ENCODE assay signal across 8 cellular contexts in the genomic region with DNA sequence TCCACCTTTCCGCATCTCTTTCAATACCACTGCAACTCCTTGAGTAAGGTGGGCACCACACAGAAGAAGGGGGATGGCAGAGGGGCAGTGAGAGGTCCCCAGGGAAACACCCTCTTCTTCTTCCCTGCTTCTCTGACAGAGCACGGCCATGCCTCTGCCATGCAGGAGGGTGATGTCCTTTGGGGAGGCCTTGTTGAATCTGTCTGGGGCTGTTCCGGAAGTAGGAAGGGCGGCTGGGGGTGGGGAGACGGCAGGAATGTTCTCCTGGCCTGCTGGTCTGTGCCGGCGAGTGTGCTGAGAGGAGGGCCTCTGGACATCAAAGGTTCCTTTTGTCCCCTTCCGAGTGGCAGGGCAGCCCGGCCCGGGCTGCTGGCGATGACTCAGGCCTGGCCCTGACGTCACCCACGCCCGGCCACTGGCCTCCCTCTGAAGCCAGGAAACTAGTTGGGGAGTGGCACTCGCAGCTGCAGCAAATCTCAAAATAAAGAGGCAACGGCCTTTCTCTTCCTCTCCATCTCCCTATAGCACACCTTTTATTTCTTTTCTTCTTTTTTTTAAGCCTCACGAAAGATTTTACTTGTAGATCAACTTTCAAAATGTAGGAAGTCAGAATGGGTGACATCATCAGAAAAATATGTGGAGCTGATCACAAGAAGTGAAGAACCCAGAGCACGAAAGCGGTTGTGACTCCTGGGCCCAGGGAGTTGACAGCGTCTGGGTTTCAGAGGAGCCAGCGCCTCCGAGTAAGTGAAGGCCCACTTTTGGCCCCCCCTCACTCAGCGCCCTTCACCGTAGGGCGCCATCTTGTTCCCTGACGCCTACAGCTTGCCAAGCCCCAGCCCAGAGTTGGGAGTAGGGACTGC. TPM values are rescaled to one million over a fixed set of nuclear protein-coding genes. Genes with fewer than 3 reads are reported as not detected.
DNase-seq lines count a peak whose midpoint lies in the region; ATAC-seq, FAIRE-seq and TF ChIP-seq lines count a peak whose summit lies in the region.

A gene with protein sequence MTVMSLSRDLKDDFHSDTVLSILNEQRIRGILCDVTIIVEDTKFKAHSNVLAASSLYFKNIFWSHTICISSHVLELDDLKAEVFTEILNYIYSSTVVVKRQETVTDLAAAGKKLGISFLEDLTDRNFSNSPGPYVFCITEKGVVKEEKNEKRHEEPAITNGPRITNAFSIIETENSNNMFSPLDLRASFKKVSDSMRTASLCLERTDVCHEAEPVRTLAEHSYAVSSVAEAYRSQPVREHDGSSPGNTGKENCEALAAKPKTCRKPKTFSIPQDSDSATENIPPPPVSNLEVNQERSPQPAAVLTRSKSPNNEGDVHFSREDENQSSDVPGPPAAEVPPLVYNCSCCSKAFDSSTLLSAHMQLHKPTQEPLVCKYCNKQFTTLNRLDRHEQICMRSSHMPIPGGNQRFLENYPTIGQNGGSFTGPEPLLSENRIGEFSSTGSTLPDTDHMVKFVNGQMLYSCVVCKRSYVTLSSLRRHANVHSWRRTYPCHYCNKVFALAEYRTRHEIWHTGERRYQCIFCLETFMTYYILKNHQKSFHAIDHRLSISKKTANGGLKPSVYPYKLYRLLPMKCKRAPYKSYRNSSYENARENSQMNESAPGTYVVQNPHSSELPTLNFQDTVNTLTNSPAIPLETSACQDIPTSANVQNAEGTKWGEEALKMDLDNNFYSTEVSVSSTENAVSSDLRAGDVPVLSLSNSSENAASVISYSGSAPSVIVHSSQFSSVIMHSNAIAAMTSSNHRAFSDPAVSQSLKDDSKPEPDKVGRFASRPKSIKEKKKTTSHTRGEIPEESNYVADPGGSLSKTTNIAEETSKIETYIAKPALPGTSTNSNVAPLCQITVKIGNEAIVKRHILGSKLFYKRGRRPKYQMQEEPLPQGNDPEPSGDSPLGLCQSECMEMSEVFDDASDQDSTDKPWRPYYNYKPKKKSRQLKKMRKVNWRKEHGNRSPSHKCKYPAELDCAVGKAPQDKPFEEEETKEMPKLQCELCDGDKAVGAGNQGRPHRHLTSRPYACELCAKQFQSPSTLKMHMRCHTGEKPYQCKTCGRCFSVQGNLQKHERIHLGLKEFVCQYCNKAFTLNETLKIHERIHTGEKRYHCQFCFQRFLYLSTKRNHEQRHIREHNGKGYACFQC (N-terminal part only) (plus strand): TSS at position 443 of the 863 bp plus-strand sequence. CDS start 73,885 bp downstream, outside the sequence.

- no peaks in the 10 kb centered on the region for H4K20me1 ChIP-seq in MM.1S (ENCODE audit: insufficient read depth, low read length)
- H4K20me1 ChIP-seq in K562 (replicated peaks; ENCODE audit: control insufficient read depth, insufficient read depth, low read length) = no peaks in the 10 kb centered on the region

- peak; percentile 77 for TF ChIP-seq POLR2A in K562 (conservative IDR thresholded peaks at IDR 0.05)

- H3K27ac ChIP-seq in MM.1S (ENCODE audit: low read length) = peak within 1 kb of the TSS; percentile 56; the same call in 1 of the 2 replicates
- peak within 1 kb of the TSS; percentile 95 for H3K27ac ChIP-seq in K562 (ENCODE audit: extremely low read depth, low read depth, low read length)
- peak within 1 kb of the TSS; percentile 86 for H3K27ac ChIP-seq in psoas muscle

- H3F3A ChIP-seq in MM.1S (ENCODE audit: insufficient read depth, low read length) = peaks cover 32% of the 10 kb centered on the region

- no peaks in the 10 kb centered on the region for H3K9me1 ChIP-seq in K562 (ENCODE audit: control insufficient read depth, insufficient read depth, low read length)

- TSS peak; percentile 80 for BruUV-seq in K562 (replicated peaks; lab: Mats Ljungman, UMichigan)

- H3K36me3 ChIP-seq in MM.1S (replicated peaks; ENCODE audit: insufficient read depth, low read length) = no peaks in the 10 kb centered on the region
- H3K36me3 ChIP-seq in K562 (ENCODE audit: control insufficient read depth, insufficient read depth, low read length) = peaks cover 19% of the 10 kb centered on the region
- H3K36me3 ChIP-seq in psoas muscle (ENCODE audit: insufficient read depth in 1 of 2, low read depth in 1 of 2) = no peaks in the 10 kb centered on the region

- H3K9ac ChIP-seq in MM.1S (ENCODE audit: low read length) = peak within 1 kb of the TSS; percentile 25; the same call in 1 of the 2 replicates
- H3K9ac ChIP-seq in K562 (ENCODE audit: insufficient read depth in 1 of 2, low read depth in 2 of 2, low read length in 2 of 2) = peak within 1 kb of the TSS; percentile 83 to 95

- H3K4me2 ChIP-seq in MM.1S (ENCODE audit: low read depth, low read length) (peak within 1 kb of the TSS; percentile 31; the same call in 1 of the 2 replicates), K562 (ENCODE audit: insufficient read depth, low read length) (peak within 1 kb of the TSS; percentile 93)

- H3K79me2 ChIP-seq in MM.1S (ENCODE audit: low read length) (peaks cover 37% of the 10 kb centered on the region), K562 (ENCODE audit: control insufficient read depth, insufficient read depth, low read length) (peaks cover 23% of the 10 kb centered on the region)

- H2AFZ ChIP-seq in MM.1S (ENCODE audit: low read length) (no peak within 1 kb of the TSS), K562 (ENCODE audit: low read depth, low read length) (peak within 1 kb of the TSS; percentile 81)

- WGBS in K562 (ENCODE audit: insufficient coverage, low coverage, missing lambda C conversion rate) = 7% methylated on average over 26 of the region's 26 CpGs
- WGBS in psoas muscle, 3 donors = 27 to 29% (median 28%) methylated on average over 23 to 26 of the region's 26 CpGs

- POLR2A ChIA-PET in K562 (lab: Yijun Ruan, JAX) = interaction anchor here (0.6 to 1.4 kb wide), 8 partner anchors 9 to 1047 kb away, joined by 3 to 7 read pairs (median 4); no protein-coding TSS in a partner anchor

- H3K4me1 ChIP-seq in MM.1S (ENCODE audit: low read length) (peaks cover 52% of the 10 kb centered on the region), K562 (replicated peaks in 1 of 2; ENCODE audit: control insufficient read depth in 2 of 2, insufficient read depth in 2 of 2, low read length in 2 of 2) (peaks cover 25 to 42% of the 10 kb centered on the region in 2 experiments), psoas muscle (peaks cover 21% of the 10 kb centered on the region)

- TF ChIP-seq CTCF in MM.1S (IDR thresholded peaks at IDR 0.05; ENCODE audit: low read length) = no peak
- TF ChIP-seq CTCF in K562 (IDR thresholded peaks at IDR 0.05 in 2 of 3, conservative IDR thresholded peaks at IDR 0.05 in 1 of 3; ENCODE audit: insufficient read depth in 2 of 3, low read depth in 1 of 3, low read length in 3 of 3) = no peak
- TF ChIP-seq CTCF in psoas muscle (IDR thresholded peaks at IDR 0.05) = no peak

- TF ChIP-seq RAD21 in K562 (CRISPR knock-in tag; conservative IDR thresholded peaks at IDR 0.05 in 1 of 2, IDR thresholded peaks at IDR 0.05 in 1 of 2) = 0 out of 4 replicates have a peak, but pooled peaks of 1 of the 2 experiments have one; percentile 10

- H3K9me2 ChIP-seq in MM.1S (replicated peaks; ENCODE audit: insufficient read depth, low read length) = no peaks in the 10 kb centered on the region

- H3K9me3 ChIP-seq in MM.1S (replicated peaks; ENCODE audit: insufficient read depth, low read length) (no peaks in the 10 kb centered on the region), K562 (replicated peaks; ENCODE audit: control insufficient read depth, insufficient read depth, low read depth, low read length) (no peaks in the 10 kb centered on the region), psoas muscle (no peaks in the 10 kb centered on the region)

- peak; percentile 89 for ATAC-seq in K562
- ATAC-seq in psoas muscle = peak; percentile 84 to 91 (median 88)
- no peak for ATAC-seq in HG03521 (IDR thresholded peaks at IDR 0.05; ENCODE audit: unreplicated experiment)
- no peak for ATAC-seq in GM18858 (IDR thresholded peaks at IDR 0.05; ENCODE audit: unreplicated experiment)

- in situ Hi-C loops in K562 (cut with MboI) = loop anchor here (5.0 kb wide), 1 partner anchor 74 kb away; no protein-coding TSS in a partner anchor

- no peak; the same call in 1 of the 2 replicates for TF ChIP-seq EP300 in K562 (IDR thresholded peaks at IDR 0.05; ENCODE audit: low read length)

- DNase-seq in ELF-1 (ENCODE audit: low read depth, low spot score) (peak; percentile 99), MM.1S (peak; percentile 19), K562 (ENCODE audit: extremely low read depth in 1 of 4, low spot score in 3 of 4) (peak; percentile 90 to 93 (median 91)), hypothalamus (lab: John Stamatoyannopoulos, UW) (peak; percentile 21 to 96 (median 87)), psoas muscle (peak; percentile 93 to 94), NCI-H1105 (lab: John Stamatoyannopoulos, UW) (no peak)

- FAIRE-seq in K562 (lab: Jason Lieb, UNC) = peak; percentile 94

- intact Hi-C loops in K562 (cut with micrococcal nuclease) (loop anchor here (2.0 kb wide), 2 partner anchors 55 to 85 kb away; no protein-coding TSS in a partner anchor), psoas muscle (cut with DNase I) (loop anchor here (1.0 to 5.0 kb wide), 5 partner anchors 34 to 131 kb away; no protein-coding TSS in a partner anchor)

- H3K4me3 ChIP-seq in MM.1S (ENCODE audit: low read length) = no peak within 1 kb of the TSS
- H3K4me3 ChIP-seq in K562 = peak within 1 kb of the TSS; percentile 35
- peak within 1 kb of the TSS; percentile 54 for H3K4me3 ChIP-seq in psoas muscle

- CTCF ChIA-PET in K562 (lab: Yijun Ruan, JAX; ENCODE audit: low intra/inter-chr PET ratio) = no interaction called here

- H3K27me3 ChIP-seq in MM.1S (replicated peaks; ENCODE audit: insufficient read depth, low read length) (no peaks in the 10 kb centered on the region), K562 (ENCODE audit: control insufficient read depth in 2 of 2, insufficient read depth in 2 of 2, low read length in 2 of 2) (no peaks in the 10 kb centered on the region), psoas muscle (ENCODE audit: insufficient read depth in 3 of 3, low read length in 2 of 3) (no peaks in the 10 kb centered on the region)

RNA-seq across cellular contexts. Expression of the gene that starts here (rescaled TPM):
- total RNA-seq in K562 (2011; cell fraction: chromatin; rRNA removed; ENCODE audit: low replicate concordance) = 53.5 and 97.8 TPM in 2 replicates
- 22.0 and 29.1 TPM in 2 replicates for total RNA-seq in K562 (2011; cell fraction: nucleolus; rRNA removed)
- total RNA-seq in K562 (2011; cell fraction: nucleoplasm; rRNA removed) = 61.7 and 84.8 TPM in 2 replicates
- total RNA-seq in K562 (2014; rRNA removed) (22.9 and 24.8 TPM in 2 replicates), K562 (2014; rRNA removed; fragmentation: Illumina TruSeq; extraction: Trizol) (39.4 and 43.6 TPM in 2 replicates), K562 (2015; rRNA removed; fragmentation: Illumina TruSeq; extraction: Trizol) (33.5 and 33.7 TPM in 2 replicates), K562 (2021) (30.7 and 36.3 TPM in 2 replicates), psoas muscle (100 to 1,000 TPM in 1 of 4 donors, 10 to 100 TPM in 3; 56.7 to 212 (median 87.0) TPM)
- polyA plus RNA-seq in K562 (2011; rRNA removed) (18.0 and 22.5 TPM in 2 replicates), K562 (2014; fragmentation: Illumina TruSeq; extraction: Trizol) (24.0 and 26.2 TPM in 2 replicates), K562 (2014; fragmentation: Nextera tagmentation; extraction: Ambion mirVana) (10 to 100 TPM; 14.2 to 17.9 TPM), K562 (2014; rRNA removed) (12.1 and 12.6 TPM in 2 replicates), psoas muscle (10 to 100 TPM; 24.2 to 61.7 (median 48.7) TPM)
- 6.7 and 14.9 TPM in 2 replicates for polyA plus RNA-seq in K562 (2011; cell fraction: cytosol; rRNA removed)
- 22.7 and 28.6 TPM in 2 replicates for polyA plus RNA-seq in K562 (2011; cell fraction: nucleus; rRNA removed)
- polyA plus RNA-seq in K562 (2012) = 19.0 and 21.1 TPM in 2 replicates
- 64.1 and 109 TPM in 2 replicates for polyA minus RNA-seq in K562 (2011; rRNA and poly(A)+ RNA removed)
- 27.8 and 34.9 TPM in 2 replicates for polyA minus RNA-seq in K562 (2011; cell fraction: cytosol; rRNA and poly(A)+ RNA removed)
- polyA minus RNA-seq in K562 (2011; cell fraction: nucleus; rRNA and poly(A)+ RNA removed) = 35.9 and 61.9 TPM in 2 replicates

Comparison
In these comparisons a context has a peak if more than half of its experiments do, and no peak if none do; other contexts are left out.
1. ATAC-seq: peak in K562 (single experiment) and psoas muscle (4 of 4); none in HG03521 (single experiment) and GM18858 (single experiment).
2. Peak in every context shown above with its lines, with median percentiles within 50 percentile points of each other: H3K27ac ChIP-seq.